ENCODE assay signal across 8 cellular contexts in genomic region chr1:150576367-150576711, GRCh38. TPM values are rescaled to one million over a fixed set of nuclear protein-coding genes. Genes with fewer than 3 reads are reported as not detected.
DNase-seq lines count a peak whose midpoint lies in the region; ATAC-seq and TF ChIP-seq lines count a peak whose summit lies in the region.

No MANE protein-coding gene starts in this region.

- peak overlapping the region; percentile 92 for H3K4me3 Mint-ChIP-seq in chondrocyte (ENCODE audit: unreplicated experiment)

- intact Hi-C loops in IMR-90 (cut with micrococcal nuclease) = no loop called here

- peak overlapping the region; percentile 46 for H2BK5ac ChIP-seq in IMR-90 (ENCODE audit: low read depth, low read length, poor library complexity, severe bottlenecking)

- no TSS peak for BruUV-seq in IMR-90 (replicated peaks; lab: Mats Ljungman, UMichigan)

- H3K79me1 ChIP-seq in IMR-90 (ENCODE audit: low read depth in 1 of 2, low read length in 2 of 2) = peaks cover 8 to 24% of the 10 kb centered on the region in 2 experiments

- peaks cover 60% of the 10 kb centered on the region for H3K36me3 Mint-ChIP-seq in chondrocyte (ENCODE audit: low read depth)

- CTCF ChIA-PET in AG04449 (lab: Yijun Ruan, JAX) (interaction anchor here (0.8 to 6.5 kb wide), 7 partner anchors 8 to 430 kb away, joined by 3 to 69 read pairs (median 5); no protein-coding TSS in a partner anchor), IMR-90 (lab: Yijun Ruan, JAX) (interaction anchor here (3.4 kb wide), 1 partner anchor 44 kb away, joined by 8 read pairs; no protein-coding TSS in a partner anchor)

- POLR2A ChIA-PET in AG04449 (lab: Yijun Ruan, JAX) = interaction anchor here (1.0 to 11.1 kb wide), 5 partner anchors 7 to 213 kb away, joined by 3 to 135 read pairs (median 7); partner anchors contain the start of genes ENSA and RPRD2
- POLR2A ChIA-PET in IMR-90 (lab: Charles Lee; ENCODE audit: unreplicated experiment) = interaction anchor here (0.6 to 1.7 kb wide), 4 partner anchors 15 to 47 kb away, joined by 3 to 4 read pairs (median 4); no protein-coding TSS in a partner anchor

- H3K27me3 Mint-ChIP-seq in chondrocyte (ENCODE audit: low read depth) = no peaks in the 10 kb centered on the region

- no peak overlapping the region for H2AFZ ChIP-seq in IMR-90 (replicated peaks; ENCODE audit: low read length, poor library complexity)

- H3K27me3 ChIP-seq in IMR-90 (ENCODE audit: control insufficient read depth, insufficient read depth, low read length) = no peaks in the 10 kb centered on the region

- TF ChIP-seq RAD21 in IMR-90 (IDR thresholded peaks at IDR 0.05; ENCODE audit: low read length) = no peak

- peaks cover 6% of the 10 kb centered on the region; the same call in 1 of the 2 replicates for H3K9me1 ChIP-seq in IMR-90 (ENCODE audit: insufficient read depth, low read length)

- peaks cover 53% of the 10 kb centered on the region for H3K36me3 ChIP-seq in IMR-90 (ENCODE audit: control insufficient read depth, insufficient read depth, low read length)

- H3K14ac ChIP-seq in IMR-90 (replicated peaks; ENCODE audit: low read depth, low read length) = peak overlapping the region; percentile 53; the same call in 1 of the 2 replicates

- no peak overlapping the region for H3K27ac ChIP-seq in IMR-90 (ENCODE audit: insufficient read depth, low read length)

- TF ChIP-seq CTCF in AG04449 (IDR thresholded peaks at IDR 0.05; ENCODE audit: insufficient read depth, low read length, missing control alignments) = no peak
- TF ChIP-seq CTCF in IMR-90 (conservative IDR thresholded peaks at IDR 0.05; ENCODE audit: low read depth, low read length) = no peak
- TF ChIP-seq CTCF in chondrocyte (IDR thresholded peaks at IDR 0.05) = no peak

- H3K4me1 ChIP-seq in IMR-90 (ENCODE audit: control insufficient read depth, insufficient read depth, low read length) = peaks cover 12% of the 10 kb centered on the region

- no peak overlapping the region for H3K4ac ChIP-seq in IMR-90 (ENCODE audit: low read depth, low read length)

- WGBS in IMR-90 (ENCODE audit: extremely low coverage in 2 of 2, insufficient read length in 1 of 2), 2 experiments = no CpG with 5 or more reads among the region's 4 CpGs

- no peak overlapping the region for H4K5ac ChIP-seq in IMR-90 (ENCODE audit: low read depth, low read length)

- no peaks in the 10 kb centered on the region for H3K9me3 Mint-ChIP-seq in chondrocyte (ENCODE audit: low read depth)

- H4K20me1 ChIP-seq in IMR-90 (ENCODE audit: insufficient read depth, low read length) = peaks cover 80% of the 10 kb centered on the region

- TF ChIP-seq POLR2A in IMR-90 (IDR thresholded peaks at IDR 0.05; ENCODE audit: low read depth, low read length) = peak; percentile 27; the same call in 1 of the 2 replicates

- no peaks in the 10 kb centered on the region for H3K9me3 ChIP-seq in IMR-90 (ENCODE audit: control insufficient read depth, insufficient read depth, low read length)

- in situ Hi-C loops in IMR-90 (cut with MboI; ENCODE audit: low sequenced_read_pairs) (loop anchor here (5.0 kb wide), 1 partner anchor 36 kb away; no protein-coding TSS in a partner anchor), KBM-7 (cut with MboI; ENCODE audit: low pct_unique_long_range_greater_than_20kb, low sequenced_read_pairs) (no loop called here)

- H2AK5ac ChIP-seq in IMR-90 (ENCODE audit: low read depth, low read length) = no peak overlapping the region

- H3K9ac ChIP-seq in IMR-90 (ENCODE audit: low read depth, low read length) = peak overlapping the region; percentile 88; the same call in 1 of the 2 replicates

- H2AK9ac ChIP-seq in IMR-90 (replicated peaks; ENCODE audit: low read depth, low read length, poor library complexity) = no peak overlapping the region

- H4K8ac ChIP-seq in IMR-90 (ENCODE audit: low read depth in 2 of 2, low read length in 2 of 2) = no peak overlapping the region

- H2BK15ac ChIP-seq in IMR-90 (ENCODE audit: low read depth, low read length) = no peak overlapping the region

- H2BK120ac ChIP-seq in IMR-90 (ENCODE audit: low read depth, low read length) = no peak overlapping the region

- H3K23ac ChIP-seq in IMR-90 (ENCODE audit: low read depth, low read length) = no peak overlapping the region

- no peak overlapping the region for H3K56ac ChIP-seq in IMR-90 (ENCODE audit: extremely low read depth, insufficient read depth, low read length)

- DNase-seq in AG04449 (ENCODE audit: low read depth, low spot score) (no peak), IMR-90 (no peak), chondrocyte (ENCODE audit: low spot score) (no peak), myocyte (ENCODE audit: low read depth) (peak; percentile 11), SIG-M5 (lab: John Stamatoyannopoulos, UW) (no peak), KBM-7 (no peak), glomerular visceral epithelial cell (ENCODE audit: extremely low spot score) (no peak), SKM-1 treated with dmso at 0.1 percent for 144 hours (lab: John Stamatoyannopoulos, UW; ENCODE audit: unreplicated experiment) (no peak)

- H3K4me3 ChIP-seq in AG04449 (ENCODE audit: low read depth, low read length) (peak overlapping the region; percentile 100), IMR-90 (ENCODE audit: insufficient read depth, low read depth, low read length) (peak overlapping the region; percentile 93)

- H3K4me2 ChIP-seq in IMR-90 (ENCODE audit: low read depth, low read length) = peak overlapping the region; percentile 99

- H3K18ac ChIP-seq in IMR-90 (ENCODE audit: low read depth, low read length) = no peak overlapping the region

- H3K4me1 Mint-ChIP-seq in chondrocyte (ENCODE audit: low read depth) = peaks cover 68% of the 10 kb centered on the region

- H3K27ac Mint-ChIP-seq in chondrocyte (ENCODE audit: unreplicated experiment) = peak overlapping the region; percentile 97

- dilution Hi-C loops in IMR-90 (cut with HindIII; ENCODE audit: low sequenced_read_pairs, unreplicated experiment) = no loop called here

- no peak overlapping the region for H4K91ac ChIP-seq in IMR-90 (ENCODE audit: insufficient read depth, low read depth, low read length)

- ATAC-seq in IMR-90 (ENCODE audit: low read depth) = no peak

- H2BK20ac ChIP-seq in IMR-90 (ENCODE audit: low read depth, low read length) = no peak overlapping the region

TF ChIP-seq in IMR-90, 13 proteins besides CTCF, POLR2A, EP300 and RAD21:
- no peak for TF ChIP-seq FOS (IDR thresholded peaks at IDR 0.05; ENCODE audit: low read depth, low read length)
- TF ChIP-seq NFE2L2 (IDR thresholded peaks at IDR 0.05; ENCODE audit: low read depth, low read length) = no peak
- no peak for TF ChIP-seq CEBPB (IDR thresholded peaks at IDR 0.05; ENCODE audit: low read depth, low read length)
- TF ChIP-seq RFX5 (IDR thresholded peaks at IDR 0.05; ENCODE audit: low read depth, low read length) = no peak
- TF ChIP-seq RCOR1 (IDR thresholded peaks at IDR 0.05; ENCODE audit: insufficient replicate concordance, low read length) = no peak
- TF ChIP-seq USF2 (IDR thresholded peaks at IDR 0.05; ENCODE audit: low read depth, low read length) = no peak
- no peak for TF ChIP-seq MXI1 (IDR thresholded peaks at IDR 0.05; ENCODE audit: borderline replicate concordance, low read depth, low read length)

RNA-seq across cellular contexts. Expression of gene MCL1, which starts 3.1 kb away (rescaled TPM):
- total RNA-seq in IMR-90 (2012; rRNA removed) = 142 and 212 TPM in 2 replicates
- 79.5 and 88.4 TPM in 2 replicates for polyA plus RNA-seq in IMR-90 (2012; rRNA removed)
- 32.7 and 42.7 TPM in 2 replicates for polyA plus RNA-seq in IMR-90 (2012; cell fraction: cytosol; rRNA removed)
- polyA plus RNA-seq in IMR-90 (2012; cell fraction: nucleus; rRNA removed; ENCODE audit: low replicate concordance) = 327 and 737 TPM in 2 replicates
- total RNA-seq in chondrocyte = 211 to 264 TPM (median 255 TPM) in 3 replicates
- total RNA-seq in myocyte = 162 and 186 TPM in 2 replicates
- 93.5 TPM for polyA plus RNA-seq in myocyte (2012)

RNA-seq across cellular contexts. Expression of gene ADAMTSL4, which starts 27.1 kb away (rescaled TPM):
- total RNA-seq in IMR-90 (2012; rRNA removed) = 0.54 and 0.56 TPM in 2 replicates
- polyA plus RNA-seq in IMR-90 (2012; rRNA removed) = 11.3 and 12.2 TPM in 2 replicates
- polyA plus RNA-seq in IMR-90 (2012; cell fraction: cytosol; rRNA removed) = 7.9 and 11.9 TPM in 2 replicates
- polyA plus RNA-seq in IMR-90 (2012; cell fraction: nucleus; rRNA removed; ENCODE audit: low replicate concordance) = 44.4 and 63.5 TPM in 2 replicates
- 3.6 to 5.7 TPM (median 5.1 TPM) in 3 replicates for total RNA-seq in chondrocyte
- 10.9 and 16.2 TPM in 2 replicates for total RNA-seq in myocyte
- 42.7 TPM for polyA plus RNA-seq in myocyte (2012)

RNA-seq across cellular contexts. Expression of gene ENSA, which starts 53.1 kb away (rescaled TPM):
- 53.2 and 62.8 TPM in 2 replicates for total RNA-seq in IMR-90 (2012; rRNA removed)
- polyA plus RNA-seq in IMR-90 (2012; rRNA removed) = 89.4 and 96.5 TPM in 2 replicates
- polyA plus RNA-seq in IMR-90 (2012; cell fraction: cytosol; rRNA removed) = 15.3 and 27.8 TPM in 2 replicates
- polyA plus RNA-seq in IMR-90 (2012; cell fraction: nucleus; rRNA removed; ENCODE audit: low replicate concordance) = 6.4 and 30.3 TPM in 2 replicates
- 85.5 to 125 TPM (median 85.7 TPM) in 3 replicates for total RNA-seq in chondrocyte
- total RNA-seq in myocyte = 86.7 and 116 TPM in 2 replicates
- polyA plus RNA-seq in myocyte (2012) = 81.1 TPM
